ENCODE assay signal across 24 cellular contexts in the genomic region with DNA sequence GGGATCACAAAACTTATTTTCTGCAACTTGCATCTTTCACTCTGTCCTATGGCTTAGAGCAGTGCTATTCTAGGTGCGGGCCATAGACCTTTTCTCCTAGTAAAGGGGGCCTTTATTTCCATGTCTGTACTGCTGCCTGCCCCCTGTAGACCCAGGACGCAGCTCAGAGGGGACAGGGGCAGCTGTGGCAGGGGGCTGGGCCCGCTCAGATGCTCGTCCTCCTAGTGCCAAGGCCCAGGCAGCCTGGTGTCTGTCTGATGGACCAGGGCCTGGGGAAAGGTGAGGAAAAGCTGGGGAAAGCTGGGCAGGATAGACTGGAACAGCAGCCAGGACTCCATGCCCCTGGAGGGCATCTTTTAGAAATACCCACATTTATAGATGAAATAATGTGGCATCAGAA.
"Had no signal": no experiment of that assay in that cellular context is flagged by ENCODE, and none has a peak within 500 bp of the region (broad histone marks: within the 10 kb centered on the region; RNA-seq: fewer than 3 reads in every experiment).

No MANE protein-coding gene starts in this region.

- H3K36me3 ChIP-seq: MG63 had no signal

- DNase-seq: IMR-90, Karpas-422, KG1, MG63, NCI-H1092, NCI-H1105 treated with DMSO at 0.1 percent for 48 hours, NCI-H1417 treated with DMSO at 0.1 percent for 48 hours, NCI-H146, NCI-H1694 treated with DMSO at 0.1 percent for 48 hours, NCI-H1930, NCI-H2081, NCI-H2107, NCI-H226, NCI-H446, NCI-H510A, NCI-H524 treated with DMSO at 0.1 percent for 48 hours, NCI-H69, NCI-H774, Right ventricle myocardium superior, RPMI8226, SIG-M5 had no signal

- ATAC-seq: HepG2 had no signal

- H3K27me3 ChIP-seq: MG63, SJSA1 had no signal

- H3K27ac ChIP-seq: SJSA1, SK-N-MC had no signal

- H3K9me3 ChIP-seq: MG63, SJSA1 had no signal

- H3K4me3 ChIP-seq: MG63, SJSA1, SK-N-MC had no signal
